ENCODE assay signal across 1 cellular context in the genomic region with DNA sequence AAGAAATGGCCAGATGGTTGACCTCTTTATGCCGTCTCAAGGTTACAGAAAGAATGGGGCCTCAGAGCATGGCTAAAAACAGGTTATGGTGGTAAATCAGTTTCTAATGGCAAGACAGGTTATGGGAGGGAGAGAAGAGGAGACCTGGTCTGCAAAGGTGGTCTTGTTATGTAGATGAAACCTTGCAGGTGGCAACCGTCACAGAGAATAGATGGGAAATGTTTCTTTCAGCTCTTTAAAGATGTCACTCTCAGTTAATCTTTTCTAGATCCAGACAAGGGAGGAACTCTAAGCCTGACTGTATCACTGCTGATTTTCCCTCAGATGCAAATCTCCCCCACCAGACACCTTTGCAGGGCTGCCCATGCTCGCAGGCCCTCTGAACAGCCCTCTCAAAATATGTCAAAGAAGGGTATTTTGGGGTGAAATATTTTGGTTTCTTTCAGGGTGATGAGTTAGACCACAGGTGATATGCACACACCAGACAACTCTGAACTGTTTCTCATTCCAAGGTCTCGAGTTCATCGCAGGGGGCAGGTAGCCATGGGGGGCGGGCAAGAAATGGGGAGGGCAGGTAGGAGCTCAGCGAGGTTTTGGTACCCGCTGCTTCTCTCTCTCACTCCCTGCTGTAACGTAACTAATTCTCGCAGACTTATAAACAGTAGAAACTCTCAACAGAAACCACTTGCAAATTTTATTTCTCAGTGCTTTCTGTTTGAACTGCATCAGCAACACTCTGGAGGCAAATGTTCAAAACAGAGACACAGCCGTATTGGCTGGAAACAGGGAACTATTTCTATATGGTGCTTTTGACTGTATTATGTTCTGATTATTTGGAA.
TF ChIP-seq lines count a peak whose summit lies in the region.

No MANE protein-coding gene starts in this region.

TF ChIP-seq in HepG2, 621 proteins besides CTCF, POLR2A, EP300 and RAD21:
- TF ChIP-seq RBM22 (optimal IDR thresholded peaks at IDR 0.05; ENCODE audit: low read length) = peak; percentile 56
- TF ChIP-seq, protein P1, sequence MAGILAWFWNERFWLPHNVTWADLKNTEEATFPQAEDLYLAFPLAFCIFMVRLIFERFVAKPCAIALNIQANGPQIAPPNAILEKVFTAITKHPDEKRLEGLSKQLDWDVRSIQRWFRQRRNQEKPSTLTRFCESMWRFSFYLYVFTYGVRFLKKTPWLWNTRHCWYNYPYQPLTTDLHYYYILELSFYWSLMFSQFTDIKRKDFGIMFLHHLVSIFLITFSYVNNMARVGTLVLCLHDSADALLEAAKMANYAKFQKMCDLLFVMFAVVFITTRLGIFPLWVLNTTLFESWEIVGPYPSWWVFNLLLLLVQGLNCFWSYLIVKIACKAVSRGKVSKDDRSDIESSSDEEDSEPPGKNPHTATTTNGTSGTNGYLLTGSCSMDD (CRISPR knock-in tag; IDR thresholded peaks at IDR 0.05) = no peak
